Comparison of ENCODE assay signal across 8 cellular contexts in genomic region chr4:152045781-152046571, GRCh38.
DNase-seq lines count a peak whose midpoint lies in the region; ATAC-seq and TF ChIP-seq lines count a peak whose summit lies in the region.

No MANE protein-coding gene starts in this region.

- H2AFZ ChIP-seq in PC-9, result peak overlapping the region; percentile 62; the same call in 1 of the 2 replicates

- BruUV-seq in PC-9 (replicated peaks; lab: Mats Ljungman, UMichigan), result no TSS peak

- peaks cover 3% of the 10 kb centered on the region for H3K27me3 Mint-ChIP-seq in glutamatergic neuron (ENCODE audit: unreplicated experiment)

- peaks cover 5% of the 10 kb centered on the region; the same call in 1 of the 2 replicates for H3F3A ChIP-seq in PC-9 (ENCODE audit: insufficient read depth, low read depth)

- no peak overlapping the region for H3K27ac Mint-ChIP-seq in glutamatergic neuron (ENCODE audit: unreplicated experiment)

- H4K20me1 ChIP-seq in PC-9 (ENCODE audit: insufficient read depth), result no peaks in the 10 kb centered on the region

- ATAC-seq in GM21825 (IDR thresholded peaks at IDR 0.05; ENCODE audit: unreplicated experiment), result peak; percentile 57
- no peak for ATAC-seq in GM19324 (IDR thresholded peaks at IDR 0.05; ENCODE audit: low FRiP score, unreplicated experiment)

- intact Hi-C loops in PC-9 (cut with micrococcal nuclease; ENCODE audit: unreplicated experiment), result loop anchor here (5.0 kb wide), 1 partner anchor 341 kb away; no protein-coding TSS in a partner anchor

- H3K27me3 ChIP-seq in PC-9 (ENCODE audit: insufficient read depth, low read depth), result no peaks in the 10 kb centered on the region

- no peak overlapping the region for H3K4me3 Mint-ChIP-seq in glutamatergic neuron (ENCODE audit: unreplicated experiment)

- POLR2A ChIA-PET in PC-9 (lab: Charles Lee; ENCODE audit: unreplicated experiment), result no interaction called here

- CTCF ChIA-PET in PC-9 (lab: Charles Lee), result interaction anchor here (0.6 kb wide), 1 partner anchor 13 kb away, joined by 8 read pairs; no protein-coding TSS in a partner anchor

- no peaks in the 10 kb centered on the region for H3K79me2 ChIP-seq in PC-9 (ENCODE audit: low read depth)

- peak; percentile 42; the same call in 1 of the 2 replicates for TF ChIP-seq CTCF in PC-9 (conservative IDR thresholded peaks at IDR 0.05)
- TF ChIP-seq CTCF in glutamatergic neuron (IDR thresholded peaks at IDR 0.05; ENCODE audit: partially characterized antibody, unreplicated experiment), result peak; percentile 84
- TF ChIP-seq CTCF in retinal pigment epithelial cell (conservative IDR thresholded peaks at IDR 0.05; ENCODE audit: low read depth, low read length), result peak; percentile 88

- no peaks in the 10 kb centered on the region for H3K9me2 ChIP-seq in PC-9 (ENCODE audit: insufficient read depth)

- H3K27ac ChIP-seq in PC-9, result no peak overlapping the region

- no peaks in the 10 kb centered on the region for H3K9me3 Mint-ChIP-seq in glutamatergic neuron (ENCODE audit: unreplicated experiment)

- DNase-seq in EL (peak; percentile 36), PC-9 (peak; percentile 60 to 63), glutamatergic neuron (peak; percentile 75), retinal pigment epithelial cell (ENCODE audit: low read depth) (peak; percentile 83), NCI-H1930 (lab: John Stamatoyannopoulos, UW) (no peak), KBM-7 (no peak)

- H3K36me3 ChIP-seq in PC-9 (ENCODE audit: low read depth), result no peaks in the 10 kb centered on the region

- H3K9me3 ChIP-seq in PC-9 (ENCODE audit: insufficient read depth, low read depth), result no peaks in the 10 kb centered on the region

- H3K4me1 ChIP-seq in PC-9 (replicated peaks; ENCODE audit: insufficient read depth), result no peaks in the 10 kb centered on the region; the same call in 1 of the 2 replicates

- in situ Hi-C loops in KBM-7 (cut with MboI; ENCODE audit: low pct_unique_long_range_greater_than_20kb, low sequenced_read_pairs), result no loop called here

- H3K4me2 ChIP-seq in PC-9, result peak overlapping the region; percentile 62

- no peaks in the 10 kb centered on the region for H3K4me1 Mint-ChIP-seq in glutamatergic neuron (ENCODE audit: low read depth, unreplicated experiment)

- peak overlapping the region; percentile 21; the same call in 1 of the 2 replicates for H3K4me3 ChIP-seq in PC-9
- peak overlapping the region; percentile 34 for H3K4me3 ChIP-seq in retinal pigment epithelial cell (ENCODE audit: low read length)

- H3K36me3 Mint-ChIP-seq in glutamatergic neuron (ENCODE audit: unreplicated experiment), result peaks cover 7% of the 10 kb centered on the region

Comparison
In these comparisons a context has a peak if more than half of its experiments do, and no peak if none do; other contexts are left out.
1. DNase-seq: peak in EL (single experiment), PC-9 (2 of 2), glutamatergic neuron (single experiment) and retinal pigment epithelial cell (single experiment); none in NCI-H1930 (0 of 2) and KBM-7 (single experiment).
2. Peak in every context shown above with its lines, with median percentiles within 50 percentile points of each other: CTCF ChIP-seq.